In genomic region chr1:160375788-160376524, GRCh38 we compare ENCODE assay signal across 8 cellular contexts. TPM values are rescaled to one million over a fixed set of nuclear protein-coding genes. Genes with fewer than 3 reads are reported as not detected.
A peak's percentile ranks its signal among the peaks of the same experiment; 100 is the strongest.
DNase-seq lines count a peak whose midpoint lies in the region; ATAC-seq, FAIRE-seq and TF ChIP-seq lines count a peak whose summit lies in the region.

No MANE protein-coding gene starts in this region.

- FAIRE-seq in HepG2 (lab: Jason Lieb, UNC) = no peak

- H3K27me3 ChIP-seq in HepG2 (ENCODE audit: control insufficient read depth in 1 of 2, insufficient read depth in 2 of 2, low read length in 2 of 2) = no peaks in the 10 kb centered on the region; a peak in 3 of 5 replicates

- peak overlapping the region in 1 of 3 experiments; percentile 23; a peak in 1 of 6 replicates for H3K4me3 ChIP-seq in HepG2 (replicated peaks in 1 of 3; ENCODE audit: insufficient read depth in 1 of 3, low read depth in 2 of 3, low read length in 3 of 3)

- peaks cover 7% of the 10 kb centered on the region for H3K27me3 Mint-ChIP-seq in activated naive CD8-positive, alpha-beta T cell treated with anti-CD3 and anti-CD28 coated beads, Interleukin-2, amount 10 ng/mL, durations not matched to agents 7 days and 5 days

- H3K4me1 Mint-ChIP-seq in activated naive CD8-positive, alpha-beta T cell treated with anti-CD3 and anti-CD28 coated beads, Interleukin-2, amount 10 ng/mL, durations not matched to agents 7 days and 5 days = peaks cover 9% of the 10 kb centered on the region

- in situ Hi-C loops in HepG2 (cut with HindIII; ENCODE audit: extremely low pct_ligation_motif_present, low pct_unique_long_range_greater_than_20kb) = no loop called here

- peak overlapping the region; percentile 53 for H3K27ac Mint-ChIP-seq in activated naive CD8-positive, alpha-beta T cell treated with anti-CD3 and anti-CD28 coated beads, Interleukin-2, amount 10 ng/mL, durations not matched to agents 7 days and 5 days

- H3K9me3 ChIP-seq in HepG2 (ENCODE audit: low read length) = no peaks in the 10 kb centered on the region

- TF ChIP-seq POLR2A in HepG2 (IDR thresholded peaks at IDR 0.05; ENCODE audit: insufficient read depth in 1 of 2, low read depth in 2 of 2, low read length in 2 of 2) = no peak

- H3K36me3 Mint-ChIP-seq in activated naive CD8-positive, alpha-beta T cell treated with anti-CD3 and anti-CD28 coated beads, Interleukin-2, amount 10 ng/mL, durations not matched to agents 7 days and 5 days = no peaks in the 10 kb centered on the region

- H3K79me2 ChIP-seq in HepG2 (ENCODE audit: insufficient read depth, low read length) = no peaks in the 10 kb centered on the region

- ATAC-seq in HG03442 (IDR thresholded peaks at IDR 0.05; ENCODE audit: unreplicated experiment) (peak; percentile 45), HepG2 (peak; percentile 67), GM19397 (IDR thresholded peaks at IDR 0.05; ENCODE audit: unreplicated experiment) (no peak)
- ATAC-seq in activated naive CD8-positive, alpha-beta T cell treated with anti-CD3 and anti-CD28 coated beads, Interleukin-2, amount 10 ng/mL, durations not matched to agents 7 days and 5 days (ENCODE audit: low read depth) = peak; percentile 43

- peak overlapping the region; percentile 25 for H3K4me3 Mint-ChIP-seq in activated naive CD8-positive, alpha-beta T cell treated with anti-CD3 and anti-CD28 coated beads, Interleukin-2, amount 10 ng/mL, durations not matched to agents 7 days and 5 days

- TF ChIP-seq CTCF in HepG2 (CRISPR knock-in tag; IDR thresholded peaks at IDR 0.05) = no peak

- WGBS in HepG2 (ENCODE audit: low lambda C conversion rate) = 7% methylated on average over 9 of the region's 9 CpGs

- DNase-seq in EL (peak; percentile 84), HepG2 (ENCODE audit: low spot score) (peak; percentile 16), NCI-H2029 treated with DMSO at 0.1 percent for 48 hours (lab: John Stamatoyannopoulos, UW) (no peak), ureter (ENCODE audit: low spot score) (no peak)
- DNase-seq in activated naive CD8-positive, alpha-beta T cell treated with anti-CD3 and anti-CD28 coated beads, Interleukin-2, amount 10 ng/mL, durations not matched to agents 7 days and 5 days = no peak
- DNase-seq in activated effector memory CD4-positive, alpha-beta T cell treated with anti-CD3 and anti-CD28 coated beads, Interleukin-2, amount 50 U/mL, for 16 hours = no peak

- H3K9ac ChIP-seq in HepG2 (ENCODE audit: insufficient read depth, low read depth, low read length) = no peak overlapping the region

- H2AFZ ChIP-seq in HepG2 (ENCODE audit: low read length) = no peak overlapping the region

- H3K4me2 ChIP-seq in HepG2 (ENCODE audit: low read depth, low read length) = peak overlapping the region; percentile 40

- H3K27ac ChIP-seq in HepG2 (ENCODE audit: extremely low read length, insufficient read depth, low read length) = no peak overlapping the region

- intact Hi-C loops in HepG2 (cut with micrococcal nuclease; ENCODE audit: unreplicated experiment) = loop anchor here (1.0 to 10.0 kb wide), 3 partner anchors 20 to 274 kb away; partner anchors contain the start of gene CASQ1

- H3K4me1 ChIP-seq in HepG2 (ENCODE audit: insufficient read depth, low read length) = peaks cover 8% of the 10 kb centered on the region

- H3K36me3 ChIP-seq in HepG2 (replicated peaks in 1 of 2; ENCODE audit: control insufficient read depth in 1 of 2, insufficient read depth in 2 of 2, low read length in 2 of 2) = no peaks in the 10 kb centered on the region

- no TSS peak for BruUV-seq in HepG2 (replicated peaks; lab: Mats Ljungman, UMichigan)

- CTCF ChIA-PET in HepG2 (lab: Yijun Ruan, JAX; ENCODE audit: low intra/inter-chr PET ratio, low total read pairs) = interaction anchor here (1.3 to 1.6 kb wide), 2 partner anchors 21 to 183 kb away, joined by 8 to 16 read pairs; no protein-coding TSS in a partner anchor

- TF ChIP-seq EP300 in HepG2 (IDR thresholded peaks at IDR 0.05; ENCODE audit: low read depth in 2 of 2, low read length in 2 of 2) (no peak), HepG2 (CRISPR knock-in tag; IDR thresholded peaks at IDR 0.05; ENCODE audit: borderline replicate concordance) (no peak)

- H4K20me1 ChIP-seq in HepG2 (ENCODE audit: insufficient read depth, low read length) = no peaks in the 10 kb centered on the region

- POLR2A ChIA-PET in activated naive CD8-positive, alpha-beta T cell treated with anti-CD3 and anti-CD28 coated beads, Interleukin-2, amount 10 ng/mL, durations not matched to agents 7 days and 5 days (lab: Charles Lee) = interaction anchor here (0.8 kb wide), 1 partner anchor 277 kb away, joined by 3 read pairs; the partner anchor contains the start of gene IGSF8
- POLR2A ChIA-PET in HepG2 (lab: Yijun Ruan, JAX) = no interaction called here

- no peaks in the 10 kb centered on the region for H3K9me3 Mint-ChIP-seq in activated naive CD8-positive, alpha-beta T cell treated with anti-CD3 and anti-CD28 coated beads, Interleukin-2, amount 10 ng/mL, durations not matched to agents 7 days and 5 days

- TF ChIP-seq RAD21 in HepG2 (CRISPR knock-in tag; IDR thresholded peaks at IDR 0.05) = no peak

RNA-seq across cellular contexts. Expression of gene NHLH1, which starts 9.1 kb away (rescaled TPM):
- total RNA-seq in activated naive CD8-positive, alpha-beta T cell treated with anti-CD3 and anti-CD28 coated beads, Interleukin-2, amount 10 ng/mL, durations not matched to agents 7 days and 5 days = under 1 TPM; 0.33 to 0.43 TPM
- total RNA-seq in HepG2 (2016; rRNA removed; fragmentation: Illumina TruSeq; extraction: Trizol) (0.11 TPM in 1 of 2 replicates, not detected in the other), ureter (not detected)
- not detected in 2 replicates for total RNA-seq in HepG2 (2016; cell fraction: cytosol; rRNA removed; fragmentation: Illumina TruSeq; extraction: Trizol; ENCODE audit: low read depth)
- not detected in 2 replicates for total RNA-seq in HepG2 (2016; cell fraction: insoluble cytoplasmic fraction; rRNA removed; fragmentation: Illumina TruSeq; extraction: Trizol)
- total RNA-seq in HepG2 (2016; cell fraction: membrane; rRNA removed; fragmentation: Illumina TruSeq; extraction: Trizol) = not detected in 2 replicates
- total RNA-seq in HepG2 (2016; cell fraction: nucleus; rRNA removed; fragmentation: Illumina TruSeq; extraction: Trizol) = 0.19 and 0.22 TPM in 2 replicates
- polyA plus RNA-seq in HepG2 (2011; rRNA removed) = 0.44 and 0.57 TPM in 2 replicates
- polyA plus RNA-seq in HepG2 (2011; cell fraction: cytosol; rRNA removed) = 0.15 and 0.19 TPM in 2 replicates
- 0.93 and 1.1 TPM in 2 replicates for polyA plus RNA-seq in HepG2 (2011; cell fraction: nucleus; rRNA removed)
- polyA plus RNA-seq in HepG2 (2012) = 0.19 and 0.24 TPM in 2 replicates
- polyA plus RNA-seq in HepG2 (2016; cell fraction: cytosol; fragmentation: Illumina TruSeq; extraction: Trizol; ENCODE audit: low read depth) = 0.05 TPM in 1 of 2 replicates, not detected in the other
- 0.12 TPM in 1 of 2 replicates, not detected in the other for polyA plus RNA-seq in HepG2 (2016; cell fraction: insoluble cytoplasmic fraction; fragmentation: Illumina TruSeq; extraction: Trizol; ENCODE audit: low read depth)
- not detected in 2 replicates for polyA plus RNA-seq in HepG2 (2016; cell fraction: membrane; fragmentation: Illumina TruSeq; extraction: Trizol; ENCODE audit: low read depth)
- polyA plus RNA-seq in HepG2 (2016; cell fraction: nucleus; fragmentation: Illumina TruSeq; extraction: Trizol; ENCODE audit: insufficient read depth, low read depth) = 1.00 and 1.1 TPM in 2 replicates
- 0.52 and 1.1 TPM in 2 replicates for polyA minus RNA-seq in HepG2 (2011; rRNA and poly(A)+ RNA removed; ENCODE audit: low replicate concordance)
- polyA minus RNA-seq in HepG2 (2011; cell fraction: cytosol; rRNA and poly(A)+ RNA removed) = not detected in 2 replicates
- polyA minus RNA-seq in HepG2 (2011; cell fraction: nucleus; rRNA and poly(A)+ RNA removed) = 0.62 and 0.77 TPM in 2 replicates

RNA-seq across cellular contexts. Expression of gene VANGL2, which starts 24.4 kb away (rescaled TPM):
- total RNA-seq in activated naive CD8-positive, alpha-beta T cell treated with anti-CD3 and anti-CD28 coated beads, Interleukin-2, amount 10 ng/mL, durations not matched to agents 7 days and 5 days = under 1 TPM; 0.06 to 0.34 TPM
- not detected in 2 replicates for total RNA-seq in HepG2 (2016; rRNA removed; fragmentation: Illumina TruSeq; extraction: Trizol)
- total RNA-seq in HepG2 (2016; cell fraction: cytosol; rRNA removed; fragmentation: Illumina TruSeq; extraction: Trizol; ENCODE audit: low read depth) = not detected in 2 replicates
- total RNA-seq in HepG2 (2016; cell fraction: insoluble cytoplasmic fraction; rRNA removed; fragmentation: Illumina TruSeq; extraction: Trizol) = 0.02 TPM in 1 of 2 replicates, not detected in the other
- 0.03 TPM in 1 of 2 replicates, not detected in the other for total RNA-seq in HepG2 (2016; cell fraction: membrane; rRNA removed; fragmentation: Illumina TruSeq; extraction: Trizol)
- 0.16 TPM in 1 of 2 replicates, not detected in the other for total RNA-seq in HepG2 (2016; cell fraction: nucleus; rRNA removed; fragmentation: Illumina TruSeq; extraction: Trizol)
- 0.09 and 0.18 TPM in 2 replicates for polyA plus RNA-seq in HepG2 (2011; rRNA removed)
- 0.11 and 0.12 TPM in 2 replicates for polyA plus RNA-seq in HepG2 (2011; cell fraction: cytosol; rRNA removed)
- polyA plus RNA-seq in HepG2 (2011; cell fraction: nucleus; rRNA removed) = 0.16 and 0.21 TPM in 2 replicates
- polyA plus RNA-seq in HepG2 (2012) = 0.09 TPM in 1 of 2 replicates, not detected in the other
- polyA plus RNA-seq in HepG2 (2016; cell fraction: cytosol; fragmentation: Illumina TruSeq; extraction: Trizol; ENCODE audit: low read depth) = not detected in 2 replicates
- not detected in 2 replicates for polyA plus RNA-seq in HepG2 (2016; cell fraction: insoluble cytoplasmic fraction; fragmentation: Illumina TruSeq; extraction: Trizol; ENCODE audit: low read depth)
- polyA plus RNA-seq in HepG2 (2016; cell fraction: membrane; fragmentation: Illumina TruSeq; extraction: Trizol; ENCODE audit: low read depth) = 0.03 TPM in 1 of 2 replicates, not detected in the other
- polyA plus RNA-seq in HepG2 (2016; cell fraction: nucleus; fragmentation: Illumina TruSeq; extraction: Trizol; ENCODE audit: insufficient read depth, low read depth) = 0.11 TPM in 2 replicates
- polyA minus RNA-seq in HepG2 (2011; rRNA and poly(A)+ RNA removed; ENCODE audit: low replicate concordance) = 0.10 TPM in 1 of 2 replicates, not detected in the other
- polyA minus RNA-seq in HepG2 (2011; cell fraction: cytosol; rRNA and poly(A)+ RNA removed) = not detected in 2 replicates
- 0.13 TPM in 1 of 2 replicates, not detected in the other for polyA minus RNA-seq in HepG2 (2011; cell fraction: nucleus; rRNA and poly(A)+ RNA removed)
- total RNA-seq in ureter = 12.7 TPM

RNA-seq across cellular contexts. Expression of gene NCSTN, which starts 32.8 kb away (rescaled TPM):
- total RNA-seq in activated naive CD8-positive, alpha-beta T cell treated with anti-CD3 and anti-CD28 coated beads, Interleukin-2, amount 10 ng/mL, durations not matched to agents 7 days and 5 days = 10 to 100 TPM; 66.6 to 67.1 TPM
- 27.0 and 44.2 TPM in 2 replicates for total RNA-seq in HepG2 (2016; rRNA removed; fragmentation: Illumina TruSeq; extraction: Trizol)
- 6.0 and 7.0 TPM in 2 replicates for total RNA-seq in HepG2 (2016; cell fraction: cytosol; rRNA removed; fragmentation: Illumina TruSeq; extraction: Trizol; ENCODE audit: low read depth)
- total RNA-seq in HepG2 (2016; cell fraction: insoluble cytoplasmic fraction; rRNA removed; fragmentation: Illumina TruSeq; extraction: Trizol) = 27.8 and 48.2 TPM in 2 replicates
- total RNA-seq in HepG2 (2016; cell fraction: membrane; rRNA removed; fragmentation: Illumina TruSeq; extraction: Trizol) = 10.0 and 11.6 TPM in 2 replicates
- 73.4 and 88.5 TPM in 2 replicates for total RNA-seq in HepG2 (2016; cell fraction: nucleus; rRNA removed; fragmentation: Illumina TruSeq; extraction: Trizol)
- polyA plus RNA-seq in HepG2 (2011; rRNA removed) = 247 and 281 TPM in 2 replicates
- 199 and 230 TPM in 2 replicates for polyA plus RNA-seq in HepG2 (2011; cell fraction: cytosol; rRNA removed)
- polyA plus RNA-seq in HepG2 (2011; cell fraction: nucleus; rRNA removed) = 168 and 185 TPM in 2 replicates
- polyA plus RNA-seq in HepG2 (2012) = 96.6 and 115 TPM in 2 replicates
- 5.4 and 7.2 TPM in 2 replicates for polyA plus RNA-seq in HepG2 (2016; cell fraction: cytosol; fragmentation: Illumina TruSeq; extraction: Trizol; ENCODE audit: low read depth)
- 27.4 and 35.6 TPM in 2 replicates for polyA plus RNA-seq in HepG2 (2016; cell fraction: insoluble cytoplasmic fraction; fragmentation: Illumina TruSeq; extraction: Trizol; ENCODE audit: low read depth)
- polyA plus RNA-seq in HepG2 (2016; cell fraction: membrane; fragmentation: Illumina TruSeq; extraction: Trizol; ENCODE audit: low read depth) = 12.5 and 18.3 TPM in 2 replicates
- polyA plus RNA-seq in HepG2 (2016; cell fraction: nucleus; fragmentation: Illumina TruSeq; extraction: Trizol; ENCODE audit: insufficient read depth, low read depth) = 159 TPM in 2 replicates
- 236 and 291 TPM in 2 replicates for polyA minus RNA-seq in HepG2 (2011; rRNA and poly(A)+ RNA removed; ENCODE audit: low replicate concordance)
- polyA minus RNA-seq in HepG2 (2011; cell fraction: cytosol; rRNA and poly(A)+ RNA removed) = 87.7 and 123 TPM in 2 replicates
- 110 and 114 TPM in 2 replicates for polyA minus RNA-seq in HepG2 (2011; cell fraction: nucleus; rRNA and poly(A)+ RNA removed)
- 95.6 TPM for total RNA-seq in ureter

RNA-seq across cellular contexts. Expression of gene COPA, which starts 32.9 kb away (rescaled TPM):
- 100 to 1,000 TPM; 119 to 137 TPM for total RNA-seq in activated naive CD8-positive, alpha-beta T cell treated with anti-CD3 and anti-CD28 coated beads, Interleukin-2, amount 10 ng/mL, durations not matched to agents 7 days and 5 days
- total RNA-seq in HepG2 (2016; rRNA removed; fragmentation: Illumina TruSeq; extraction: Trizol) (160 and 218 TPM in 2 replicates), ureter (164 TPM)
- 14.4 and 14.5 TPM in 2 replicates for total RNA-seq in HepG2 (2016; cell fraction: cytosol; rRNA removed; fragmentation: Illumina TruSeq; extraction: Trizol; ENCODE audit: low read depth)
- total RNA-seq in HepG2 (2016; cell fraction: insoluble cytoplasmic fraction; rRNA removed; fragmentation: Illumina TruSeq; extraction: Trizol) = 161 and 205 TPM in 2 replicates
- 31.4 and 36.0 TPM in 2 replicates for total RNA-seq in HepG2 (2016; cell fraction: membrane; rRNA removed; fragmentation: Illumina TruSeq; extraction: Trizol)
- 137 and 150 TPM in 2 replicates for total RNA-seq in HepG2 (2016; cell fraction: nucleus; rRNA removed; fragmentation: Illumina TruSeq; extraction: Trizol)
- polyA plus RNA-seq in HepG2 (2011; rRNA removed) = 166 and 197 TPM in 2 replicates
- 164 and 170 TPM in 2 replicates for polyA plus RNA-seq in HepG2 (2011; cell fraction: cytosol; rRNA removed)
- polyA plus RNA-seq in HepG2 (2011; cell fraction: nucleus; rRNA removed) = 117 and 120 TPM in 2 replicates
- polyA plus RNA-seq in HepG2 (2012) = 122 and 147 TPM in 2 replicates
- 7.6 and 8.5 TPM in 2 replicates for polyA plus RNA-seq in HepG2 (2016; cell fraction: cytosol; fragmentation: Illumina TruSeq; extraction: Trizol; ENCODE audit: low read depth)
- 143 and 144 TPM in 2 replicates for polyA plus RNA-seq in HepG2 (2016; cell fraction: insoluble cytoplasmic fraction; fragmentation: Illumina TruSeq; extraction: Trizol; ENCODE audit: low read depth)
- 17.9 and 21.8 TPM in 2 replicates for polyA plus RNA-seq in HepG2 (2016; cell fraction: membrane; fragmentation: Illumina TruSeq; extraction: Trizol; ENCODE audit: low read depth)
- 123 and 142 TPM in 2 replicates for polyA plus RNA-seq in HepG2 (2016; cell fraction: nucleus; fragmentation: Illumina TruSeq; extraction: Trizol; ENCODE audit: insufficient read depth, low read depth)
- 386 and 397 TPM in 2 replicates for polyA minus RNA-seq in HepG2 (2011; rRNA and poly(A)+ RNA removed; ENCODE audit: low replicate concordance)
- 242 and 256 TPM in 2 replicates for polyA minus RNA-seq in HepG2 (2011; cell fraction: cytosol; rRNA and poly(A)+ RNA removed)
- polyA minus RNA-seq in HepG2 (2011; cell fraction: nucleus; rRNA and poly(A)+ RNA removed) = 217 and 255 TPM in 2 replicates

Comparison
In these comparisons a context has a peak if more than half of its experiments do, and no peak if none do; other contexts are left out.
1. DNase-seq: peak in EL (single experiment) and HepG2 (single experiment); none in activated naive CD8-positive, alpha-beta T cell treated with anti-CD3 and anti-CD28 coated beads, Interleukin-2, amount 10 ng/mL, durations not matched to agents 7 days and 5 days (single experiment), NCI-H2029 treated with DMSO at 0.1 percent for 48 hours (single experiment), ureter (single experiment) and activated effector memory CD4-positive, alpha-beta T cell treated with anti-CD3 and anti-CD28 coated beads, Interleukin-2, amount 50 U/mL, for 16 hours (single experiment).
2. RNA of gene VANGL2, which starts 24.4 kb away (total RNA-seq): 12.7 TPM in ureter (single experiment); 0.06 to 0.34 TPM in activated naive CD8-positive, alpha-beta T cell treated with anti-CD3 and anti-CD28 coated beads, Interleukin-2, amount 10 ng/mL, durations not matched to agents 7 days and 5 days and 0.02 to 0.16 TPM in HepG2; every median in the first group is over 10 times any median in the second.